ENCODE assay signal across 8 cellular contexts in the genomic region with DNA sequence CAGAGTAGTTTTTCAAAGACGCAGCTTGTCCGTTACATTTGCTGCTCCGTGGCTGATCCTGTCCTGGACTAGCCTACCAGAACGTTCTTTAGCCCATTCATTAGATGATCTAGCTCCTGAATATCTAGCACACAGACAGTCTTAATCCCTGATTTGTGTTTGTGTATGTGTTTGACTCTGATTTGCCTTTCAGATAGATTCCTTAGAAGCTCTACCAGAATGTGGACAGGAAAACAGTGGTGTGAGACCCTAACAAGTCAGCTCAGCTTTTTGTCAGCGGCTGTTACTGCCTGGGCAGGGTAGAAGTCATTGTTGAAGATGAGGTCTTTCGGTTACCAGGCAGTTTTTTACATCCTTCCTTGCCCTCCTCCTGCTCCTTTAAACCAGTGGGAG.
DNase-seq lines count a peak whose midpoint lies in the region; ATAC-seq and TF ChIP-seq lines count a peak whose summit lies in the region.

No MANE protein-coding gene starts in this region.

- H3K9me2 ChIP-seq in PC-9 (ENCODE audit: insufficient read depth): no peaks in the 10 kb centered on the region

- H3K4me2 ChIP-seq in PC-9: no peak overlapping the region

- H3K27ac Mint-ChIP-seq in activated T-helper 2 cell treated with anti-CD3 and anti-CD28 coated beads, Interferon-gamma antibody, Interleukin-2, Interleukin-4, amounts not matched to agents 10 μg/mL and 5 μg/mL and 100 μg/mL, durations not matched to agents 14 hours and 24 hours and 36 hours: peak overlapping the region; percentile 76

- H3K36me3 ChIP-seq in right lobe of liver (no peaks in the 10 kb centered on the region), upper lobe of left lung (no peaks in the 10 kb centered on the region), PC-9 (ENCODE audit: low read depth) (0 out of 2 replicates have a peak, but pooled peaks cover 2% of the 10 kb centered on the region)

- H3K4me3 ChIP-seq in right lobe of liver (peak overlapping the region in 1 of 3 donors; percentile 11), upper lobe of left lung (peak overlapping the region in 2 of 4 donors; percentile 18 to 37), PC-9 (no peak overlapping the region)

- no peak for TF ChIP-seq EP300 in upper lobe of left lung (IDR thresholded peaks at IDR 0.05)

- 0 out of 2 replicates have a peak, but pooled peaks cover 5% of the 10 kb centered on the region for H3K79me2 ChIP-seq in PC-9 (ENCODE audit: low read depth)

- BruUV-seq in PC-9 (replicated peaks; lab: Mats Ljungman, UMichigan): no TSS peak

- TF ChIP-seq CTCF in right lobe of liver (IDR thresholded peaks at IDR 0.05) (no peak), upper lobe of left lung (IDR thresholded peaks at IDR 0.05) (no peak), PC-9 (conservative IDR thresholded peaks at IDR 0.05) (no peak)

- no peak for DNase-seq in activated T-helper 2 cell treated with anti-CD3 and anti-CD28 coated beads, Interferon-gamma antibody, Interleukin-2, Interleukin-4, amounts not matched to agents 10 μg/mL and 5 μg/mL and 100 μg/mL, durations not matched to agents 14 hours and 24 hours and 36 hours (ENCODE audit: low spot score)
- DNase-seq in right lobe of liver: no peak
- DNase-seq in upper lobe of left lung: no peak
- DNase-seq in PC-9: no peak
- DNase-seq in DMS53 treated with DMSO at 0.1 percent for 48 hours (lab: John Stamatoyannopoulos, UW; ENCODE audit: unreplicated experiment): no peak

- POLR2A ChIA-PET in PC-9 (lab: Charles Lee; ENCODE audit: unreplicated experiment): no interaction called here

- H3K4me3 Mint-ChIP-seq in activated T-helper 2 cell treated with anti-CD3 and anti-CD28 coated beads, Interferon-gamma antibody, Interleukin-2, Interleukin-4, amounts not matched to agents 10 μg/mL and 5 μg/mL and 100 μg/mL, durations not matched to agents 14 hours and 24 hours and 36 hours (ENCODE audit: low read depth): peak overlapping the region; percentile 52

- H3K9me3 Mint-ChIP-seq in activated T-helper 2 cell treated with anti-CD3 and anti-CD28 coated beads, Interferon-gamma antibody, Interleukin-2, Interleukin-4, amounts not matched to agents 10 μg/mL and 5 μg/mL and 100 μg/mL, durations not matched to agents 14 hours and 24 hours and 36 hours: peaks cover 10% of the 10 kb centered on the region

- no peaks in the 10 kb centered on the region for H3F3A ChIP-seq in PC-9 (ENCODE audit: insufficient read depth, low read depth)

- no peak overlapping the region for H2AFZ ChIP-seq in PC-9

- H3K4me1 ChIP-seq in right lobe of liver (no peaks in the 10 kb centered on the region), upper lobe of left lung (peaks cover 29 to 39% (median 31%) of the 10 kb centered on the region in 4 donors), PC-9 (replicated peaks; ENCODE audit: insufficient read depth) (0 out of 2 replicates have a peak, but pooled peaks cover 5% of the 10 kb centered on the region)

- H3K27ac ChIP-seq in right lobe of liver (peak overlapping the region; percentile 35 to 55 (median 47)), upper lobe of left lung (peak overlapping the region; percentile 56 to 78 (median 76)), PC-9 (no peak overlapping the region)

- intact Hi-C loops in activated T-helper 2 cell treated with anti-CD3 and anti-CD28 coated beads, Interferon-gamma antibody, Interleukin-2, Interleukin-4, amounts not matched to agents 10 μg/mL and 5 μg/mL and 100 μg/mL, durations not matched to agents 14 hours and 24 hours and 36 hours (cut with micrococcal nuclease): loop anchor here (1.0 to 10.0 kb wide), 5 partner anchors 19 to 145 kb away; a partner anchor contains a TSS
- intact Hi-C loops in right lobe of liver (cut with DNase I) (no loop called here), PC-9 (cut with micrococcal nuclease; ENCODE audit: unreplicated experiment) (no loop called here)

- H4K20me1 ChIP-seq in PC-9 (ENCODE audit: insufficient read depth): 0 out of 2 replicates have a peak, but pooled peaks cover 3% of the 10 kb centered on the region

- CTCF ChIA-PET in PC-9 (lab: Charles Lee): interaction anchor here (0.7 kb wide), 1 partner anchor 62 kb away, joined by 3 read pairs; no protein-coding TSS in a partner anchor

- H3K9me3 ChIP-seq in right lobe of liver: no peaks in the 10 kb centered on the region
- H3K9me3 ChIP-seq in upper lobe of left lung: no peaks in the 10 kb centered on the region
- H3K9me3 ChIP-seq in PC-9 (ENCODE audit: insufficient read depth, low read depth): no peaks in the 10 kb centered on the region

- peaks cover 7% of the 10 kb centered on the region for H3K36me3 Mint-ChIP-seq in activated T-helper 2 cell treated with anti-CD3 and anti-CD28 coated beads, Interferon-gamma antibody, Interleukin-2, Interleukin-4, amounts not matched to agents 10 μg/mL and 5 μg/mL and 100 μg/mL, durations not matched to agents 14 hours and 24 hours and 36 hours (ENCODE audit: low read depth)

- WGBS in right lobe of liver (ENCODE audit: insufficient coverage, low coverage, low lambda C conversion rate, missing lambda C conversion rate): 44% methylated on average over 6 of the region's 6 CpGs
- WGBS in upper lobe of left lung, 2 donors: 33 to 44% methylated on average over 6 of the region's 6 CpGs

- ATAC-seq in GM18909 (IDR thresholded peaks at IDR 0.05; ENCODE audit: poor library complexity, unreplicated experiment): peak; percentile 38
- peak; percentile 27 for ATAC-seq in HG02798 (IDR thresholded peaks at IDR 0.05; ENCODE audit: poor library complexity, unreplicated experiment)
- ATAC-seq in right lobe of liver: peak in 3 of 4 donors; percentile 32 to 56 (median 38)
- peak in 1 of 2 donors; percentile 41 for ATAC-seq in upper lobe of left lung (ENCODE audit: low FRiP score in 2 of 2)
- no peak for ATAC-seq in HG03045 (IDR thresholded peaks at IDR 0.05; ENCODE audit: unreplicated experiment)

- TF ChIP-seq POLR2A in right lobe of liver (IDR thresholded peaks at IDR 0.05) (no peak), upper lobe of left lung (IDR thresholded peaks at IDR 0.05) (no peak)

- peaks cover 48% of the 10 kb centered on the region for H3K4me1 Mint-ChIP-seq in activated T-helper 2 cell treated with anti-CD3 and anti-CD28 coated beads, Interferon-gamma antibody, Interleukin-2, Interleukin-4, amounts not matched to agents 10 μg/mL and 5 μg/mL and 100 μg/mL, durations not matched to agents 14 hours and 24 hours and 36 hours (ENCODE audit: low read depth)

- no peaks in the 10 kb centered on the region for H3K27me3 Mint-ChIP-seq in activated T-helper 2 cell treated with anti-CD3 and anti-CD28 coated beads, Interferon-gamma antibody, Interleukin-2, Interleukin-4, amounts not matched to agents 10 μg/mL and 5 μg/mL and 100 μg/mL, durations not matched to agents 14 hours and 24 hours and 36 hours (ENCODE audit: low read depth)

- no peaks in the 10 kb centered on the region for H3K27me3 ChIP-seq in right lobe of liver
- H3K27me3 ChIP-seq in upper lobe of left lung: no peaks in the 10 kb centered on the region
- H3K27me3 ChIP-seq in PC-9 (ENCODE audit: insufficient read depth, low read depth): no peaks in the 10 kb centered on the region
